19 cellular contexts compared by ENCODE assay signal in the genomic region with DNA sequence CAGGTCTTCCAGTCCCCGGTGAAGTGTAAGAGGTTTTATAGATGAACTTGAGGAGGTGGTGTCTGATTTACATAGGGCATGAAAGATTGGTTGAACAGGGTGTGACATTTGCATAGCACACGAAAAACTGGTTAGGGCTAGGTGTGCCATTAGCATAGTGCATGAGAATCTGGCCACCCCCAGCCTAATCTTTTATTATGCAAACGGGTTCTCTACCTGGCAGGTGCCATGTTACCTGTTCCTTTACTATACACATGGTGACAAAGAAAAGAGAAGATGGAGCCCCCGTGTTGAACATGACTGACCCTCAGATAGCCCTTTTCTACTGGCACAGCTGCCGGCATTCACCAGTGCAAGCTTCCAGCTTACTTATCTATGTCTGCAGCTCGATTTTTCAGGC.
DNase-seq lines count a peak whose midpoint lies in the region; ATAC-seq and TF ChIP-seq lines count a peak whose summit lies in the region.
"Had no signal": no experiment of that assay in that cellular context is flagged by ENCODE, and none has a peak within 500 bp of the region (broad histone marks: within the 10 kb centered on the region; RNA-seq: fewer than 3 reads in every experiment).

No MANE protein-coding gene starts in this region.

- H3K27me3 Mint-ChIP-seq in WTC11 (ENCODE audit: low read depth) = no peaks in the 10 kb centered on the region; the same call in 1 of the 2 replicates

- H3K9me3 ChIP-seq in HUES64 (ENCODE audit: insufficient read depth, low read depth, low read length) (no peaks in the 10 kb centered on the region), gastroesophageal sphincter (no peaks in the 10 kb centered on the region)
- H3K9me3 ChIP-seq: HAP-1 had no signal

- H3K4me3 Mint-ChIP-seq in WTC11 = 0 out of 2 replicates have a peak overlapping the region, but pooled peaks have one; percentile 1
- H3K4me3 Mint-ChIP-seq: CD14-positive monocyte had no signal

- no peaks in the 10 kb centered on the region for H3K36me3 ChIP-seq in HUES64 (ENCODE audit: insufficient read depth, low read length)
- H3K36me3 ChIP-seq in gastroesophageal sphincter = no peaks in the 10 kb centered on the region
- H3K36me3 ChIP-seq: HAP-1 had no signal

- peak overlapping the region; percentile 32; the same call in 1 of the 2 replicates for H3K27ac Mint-ChIP-seq in WTC11
- H3K27ac Mint-ChIP-seq: CD14-positive monocyte had no signal

- DNase-seq in WTC11 (ENCODE audit: low spot score) = peak; percentile 20
- DNase-seq in iPS DF 4.7 (ENCODE audit: extremely low read depth, low spot score) = peak; percentile 68
- no peak for DNase-seq in GM13977 (ENCODE audit: low spot score)
- no peak for DNase-seq in hippocampal formation (lab: John Stamatoyannopoulos, UW)
- DNase-seq: DMS53, GF-D8, Kasumi-1, NCI-H1105, NCI-H2029 treated with DMSO at 0.1 percent for 48 hours, NCI-H2171 treated with DMSO at 0.1 percent for 48 hours, NCI-H524 treated with DMSO at 0.1 percent for 48 hours, PC-3, Right ventricle myocardium superior had no signal

- H3K36me3 Mint-ChIP-seq in WTC11 = 0 out of 2 replicates have a peak, but pooled peaks cover 3% of the 10 kb centered on the region
- H3K36me3 Mint-ChIP-seq: CD14-positive monocyte had no signal

- CTCF ChIA-PET in WTC11 (lab: Charles Lee) = interaction anchor here (0.7 to 1.4 kb wide), 2 partner anchors 12 to 334 kb away, joined by 3 to 4 read pairs; no protein-coding TSS in a partner anchor

- H3K9ac ChIP-seq in HUES64 (ENCODE audit: low read depth, low read length) = no peak overlapping the region

- TF ChIP-seq POLR2A in gastroesophageal sphincter (IDR thresholded peaks at IDR 0.05) = no peak

- H3K4me3 ChIP-seq in HUES64 (ENCODE audit: low read length) = no peak overlapping the region
- H3K4me3 ChIP-seq in gastroesophageal sphincter = no peak overlapping the region
- H3K4me3 ChIP-seq: HAP-1 had no signal

- TF ChIP-seq CTCF in 22Rv1 (IDR thresholded peaks at IDR 0.05) (no peak), WTC11 (IDR thresholded peaks at IDR 0.05) (no peak), gastroesophageal sphincter (IDR thresholded peaks at IDR 0.05) (no peak), GM13977 (IDR thresholded peaks at IDR 0.05; ENCODE audit: extremely low read depth, insufficient read depth, missing control alignments) (no peak)

- TF ChIP-seq EP300 in gastroesophageal sphincter (IDR thresholded peaks at IDR 0.05) = no peak

- peak; percentile 95 for ATAC-seq in WTC11
- ATAC-seq in gastroesophageal sphincter = no peak
- no peak for ATAC-seq in HG02623 (IDR thresholded peaks at IDR 0.05; ENCODE audit: unreplicated experiment)
- ATAC-seq: PC-3 had no signal

- POLR2A ChIA-PET in WTC11 (lab: Charles Lee) = interaction anchor here (1.1 kb wide), 1 partner anchor 12 kb away, joined by 3 read pairs; no protein-coding TSS in a partner anchor

- in situ Hi-C loops in GM13977 (cut with MboI; ENCODE audit: low pct_unique_long_range_greater_than_20kb, low sequenced_read_pairs, unreplicated experiment) = no loop called here

- H3K27ac ChIP-seq in 22Rv1 (peak overlapping the region; percentile 71), HUES64 (ENCODE audit: low read depth, low read length) (peak overlapping the region; percentile 64; the same call in 1 of the 2 replicates), gastroesophageal sphincter (no peak overlapping the region)

- H3K4me1 ChIP-seq in HUES64 (ENCODE audit: insufficient read depth, low read length) = peaks cover 34% of the 10 kb centered on the region
- H3K4me1 ChIP-seq in gastroesophageal sphincter = no peaks in the 10 kb centered on the region

- 75% methylated on average over 6 of the region's 6 CpGs for WGBS in HUES64
- 73 to 78% methylated on average over 3 to 6 of the region's 6 CpGs for WGBS in gastroesophageal sphincter (ENCODE audit: low coverage in 1 of 2), 2 donors

- H3K27me3 ChIP-seq in HUES64 (ENCODE audit: insufficient read depth, low read length) (no peaks in the 10 kb centered on the region), gastroesophageal sphincter (no peaks in the 10 kb centered on the region)

- H3K4me1 Mint-ChIP-seq in WTC11 = peaks cover 39% of the 10 kb centered on the region
- H3K4me1 Mint-ChIP-seq: CD14-positive monocyte had no signal

- H3K9me3 Mint-ChIP-seq in WTC11 = peaks cover 16% of the 10 kb centered on the region

TF ChIP-seq in WTC11, 78 proteins besides CTCF, POLR2A, EP300 and RAD21 (continues in another document):
- TF ChIP-seq ZNF317 (CRISPR knock-in tag; IDR thresholded peaks at IDR 0.05; ENCODE audit: borderline replicate concordance, low read depth) (no peak), FOXK1 (CRISPR knock-in tag; IDR thresholded peaks at IDR 0.05) (no peak), JAZF1 (CRISPR knock-in tag; IDR thresholded peaks at IDR 0.05) (no peak), ZNF396 (CRISPR knock-in tag; IDR thresholded peaks at IDR 0.05; ENCODE audit: borderline replicate concordance) (no peak), KAT7 (CRISPR knock-in tag; IDR thresholded peaks at IDR 0.05; ENCODE audit: borderline replicate concordance) (no peak), NR2C2 (CRISPR knock-in tag; IDR thresholded peaks at IDR 0.05) (no peak), TEAD4 (CRISPR knock-in tag; IDR thresholded peaks at IDR 0.05) (no peak), SP1 (CRISPR knock-in tag; conservative IDR thresholded peaks at IDR 0.05) (no peak)
- TF ChIP-seq, protein P1, sequence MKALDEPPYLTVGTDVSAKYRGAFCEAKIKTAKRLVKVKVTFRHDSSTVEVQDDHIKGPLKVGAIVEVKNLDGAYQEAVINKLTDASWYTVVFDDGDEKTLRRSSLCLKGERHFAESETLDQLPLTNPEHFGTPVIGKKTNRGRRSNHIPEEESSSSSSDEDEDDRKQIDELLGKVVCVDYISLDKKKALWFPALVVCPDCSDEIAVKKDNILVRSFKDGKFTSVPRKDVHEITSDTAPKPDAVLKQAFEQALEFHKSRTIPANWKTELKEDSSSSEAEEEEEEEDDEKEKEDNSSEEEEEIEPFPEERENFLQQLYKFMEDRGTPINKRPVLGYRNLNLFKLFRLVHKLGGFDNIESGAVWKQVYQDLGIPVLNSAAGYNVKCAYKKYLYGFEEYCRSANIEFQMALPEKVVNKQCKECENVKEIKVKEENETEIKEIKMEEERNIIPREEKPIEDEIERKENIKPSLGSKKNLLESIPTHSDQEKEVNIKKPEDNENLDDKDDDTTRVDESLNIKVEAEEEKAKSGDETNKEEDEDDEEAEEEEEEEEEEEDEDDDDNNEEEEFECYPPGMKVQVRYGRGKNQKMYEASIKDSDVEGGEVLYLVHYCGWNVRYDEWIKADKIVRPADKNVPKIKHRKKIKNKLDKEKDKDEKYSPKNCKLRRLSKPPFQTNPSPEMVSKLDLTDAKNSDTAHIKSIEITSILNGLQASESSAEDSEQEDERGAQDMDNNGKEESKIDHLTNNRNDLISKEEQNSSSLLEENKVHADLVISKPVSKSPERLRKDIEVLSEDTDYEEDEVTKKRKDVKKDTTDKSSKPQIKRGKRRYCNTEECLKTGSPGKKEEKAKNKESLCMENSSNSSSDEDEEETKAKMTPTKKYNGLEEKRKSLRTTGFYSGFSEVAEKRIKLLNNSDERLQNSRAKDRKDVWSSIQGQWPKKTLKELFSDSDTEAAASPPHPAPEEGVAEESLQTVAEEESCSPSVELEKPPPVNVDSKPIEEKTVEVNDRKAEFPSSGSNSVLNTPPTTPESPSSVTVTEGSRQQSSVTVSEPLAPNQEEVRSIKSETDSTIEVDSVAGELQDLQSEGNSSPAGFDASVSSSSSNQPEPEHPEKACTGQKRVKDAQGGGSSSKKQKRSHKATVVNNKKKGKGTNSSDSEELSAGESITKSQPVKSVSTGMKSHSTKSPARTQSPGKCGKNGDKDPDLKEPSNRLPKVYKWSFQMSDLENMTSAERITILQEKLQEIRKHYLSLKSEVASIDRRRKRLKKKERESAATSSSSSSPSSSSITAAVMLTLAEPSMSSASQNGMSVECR (CRISPR knock-in tag; IDR thresholded peaks at IDR 0.05; ENCODE audit: borderline replicate concordance) = no peak
- TF ChIP-seq, protein P2, sequence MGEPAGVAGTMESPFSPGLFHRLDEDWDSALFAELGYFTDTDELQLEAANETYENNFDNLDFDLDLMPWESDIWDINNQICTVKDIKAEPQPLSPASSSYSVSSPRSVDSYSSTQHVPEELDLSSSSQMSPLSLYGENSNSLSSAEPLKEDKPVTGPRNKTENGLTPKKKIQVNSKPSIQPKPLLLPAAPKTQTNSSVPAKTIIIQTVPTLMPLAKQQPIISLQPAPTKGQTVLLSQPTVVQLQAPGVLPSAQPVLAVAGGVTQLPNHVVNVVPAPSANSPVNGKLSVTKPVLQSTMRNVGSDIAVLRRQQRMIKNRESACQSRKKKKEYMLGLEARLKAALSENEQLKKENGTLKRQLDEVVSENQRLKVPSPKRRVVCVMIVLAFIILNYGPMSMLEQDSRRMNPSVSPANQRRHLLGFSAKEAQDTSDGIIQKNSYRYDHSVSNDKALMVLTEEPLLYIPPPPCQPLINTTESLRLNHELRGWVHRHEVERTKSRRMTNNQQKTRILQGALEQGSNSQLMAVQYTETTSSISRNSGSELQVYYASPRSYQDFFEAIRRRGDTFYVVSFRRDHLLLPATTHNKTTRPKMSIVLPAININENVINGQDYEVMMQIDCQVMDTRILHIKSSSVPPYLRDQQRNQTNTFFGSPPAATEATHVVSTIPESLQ (CRISPR knock-in tag; IDR thresholded peaks at IDR 0.05) = no peak
- TF ChIP-seq, protein P3, sequence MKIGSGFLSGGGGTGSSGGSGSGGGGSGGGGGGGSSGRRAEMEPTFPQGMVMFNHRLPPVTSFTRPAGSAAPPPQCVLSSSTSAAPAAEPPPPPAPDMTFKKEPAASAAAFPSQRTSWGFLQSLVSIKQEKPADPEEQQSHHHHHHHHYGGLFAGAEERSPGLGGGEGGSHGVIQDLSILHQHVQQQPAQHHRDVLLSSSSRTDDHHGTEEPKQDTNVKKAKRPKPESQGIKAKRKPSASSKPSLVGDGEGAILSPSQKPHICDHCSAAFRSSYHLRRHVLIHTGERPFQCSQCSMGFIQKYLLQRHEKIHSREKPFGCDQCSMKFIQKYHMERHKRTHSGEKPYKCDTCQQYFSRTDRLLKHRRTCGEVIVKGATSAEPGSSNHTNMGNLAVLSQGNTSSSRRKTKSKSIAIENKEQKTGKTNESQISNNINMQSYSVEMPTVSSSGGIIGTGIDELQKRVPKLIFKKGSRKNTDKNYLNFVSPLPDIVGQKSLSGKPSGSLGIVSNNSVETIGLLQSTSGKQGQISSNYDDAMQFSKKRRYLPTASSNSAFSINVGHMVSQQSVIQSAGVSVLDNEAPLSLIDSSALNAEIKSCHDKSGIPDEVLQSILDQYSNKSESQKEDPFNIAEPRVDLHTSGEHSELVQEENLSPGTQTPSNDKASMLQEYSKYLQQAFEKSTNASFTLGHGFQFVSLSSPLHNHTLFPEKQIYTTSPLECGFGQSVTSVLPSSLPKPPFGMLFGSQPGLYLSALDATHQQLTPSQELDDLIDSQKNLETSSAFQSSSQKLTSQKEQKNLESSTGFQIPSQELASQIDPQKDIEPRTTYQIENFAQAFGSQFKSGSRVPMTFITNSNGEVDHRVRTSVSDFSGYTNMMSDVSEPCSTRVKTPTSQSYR (CRISPR knock-in tag; IDR thresholded peaks at IDR 0.05) = no peak

Comparison
In these comparisons a context has a peak if more than half of its experiments do, and no peak if none do; other contexts are left out.
1. H3K27ac ChIP-seq: peak in 22Rv1 (single experiment) and HUES64 (single experiment); none in gastroesophageal sphincter (0 of 4).
2. DNase-seq: peak in WTC11 (single experiment) and iPS DF 4.7 (single experiment); none in GM13977 (single experiment) and hippocampal formation (0 of 2).